1 cellular context compared by ENCODE assay signal in genomic region chr19:18044825-18045304, GRCh38.
A peak's percentile ranks its signal among the peaks of the same experiment; 100 is the strongest.
TF ChIP-seq lines count a peak whose summit lies in the region.

No MANE protein-coding gene starts in this region.

TF ChIP-seq in GM12878, 131 proteins besides CTCF, POLR2A, EP300 and RAD21 (continued from another document and continues in another):
- TF ChIP-seq ZBTB4 (CRISPR knock-in tag; IDR thresholded peaks at IDR 0.05), result no peak
- no peak for TF ChIP-seq HDAC6 (IDR thresholded peaks at IDR 0.05; ENCODE audit: unreplicated experiment)
- TF ChIP-seq HDAC2 (IDR thresholded peaks at IDR 0.05), result no peak
- TF ChIP-seq CUX1 (IDR thresholded peaks at IDR 0.05; ENCODE audit: insufficient replicate concordance, low read depth, low read length), result peak; percentile 91
- peak; percentile 97 for TF ChIP-seq RUNX3 (IDR thresholded peaks at IDR 0.05; ENCODE audit: low read length)
- TF ChIP-seq E4F1 (IDR thresholded peaks at IDR 0.05; ENCODE audit: borderline replicate concordance, partially characterized antibody), result no peak
- peak; percentile 88 for TF ChIP-seq ATF7 (IDR thresholded peaks at IDR 0.05; ENCODE audit: low read depth)
- no peak for TF ChIP-seq GABPA (IDR thresholded peaks at IDR 0.05; ENCODE audit: low read depth)
- no peak for TF ChIP-seq ASH2L (IDR thresholded peaks at IDR 0.05; ENCODE audit: borderline replicate concordance, low read depth)
- no peak for TF ChIP-seq ATF3 (IDR thresholded peaks at IDR 0.05; ENCODE audit: borderline replicate concordance, extremely low read depth, low read depth, low read length)
- no peak for TF ChIP-seq ZNF592 (IDR thresholded peaks at IDR 0.05)
- TF ChIP-seq ELK1 (IDR thresholded peaks at IDR 0.05; ENCODE audit: low read depth, low read length), result no peak
- TF ChIP-seq TBL1XR1 (IDR thresholded peaks at IDR 0.05; ENCODE audit: low read depth, low read length), result peak; percentile 93
- no peak for TF ChIP-seq NR2C1 (IDR thresholded peaks at IDR 0.05)
- TF ChIP-seq JUND (IDR thresholded peaks at IDR 0.05; ENCODE audit: low read depth, low read length), result peak; percentile 14; the same call in 1 of the 2 replicates
- TF ChIP-seq ZSCAN29 (IDR thresholded peaks at IDR 0.05), result no peak
- no peak; the same call in 1 of the 2 replicates for TF ChIP-seq NKRF (conservative IDR thresholded peaks at IDR 0.05)
- peak; percentile 90 for TF ChIP-seq PAX5 (IDR thresholded peaks at IDR 0.05; ENCODE audit: borderline replicate concordance, low read depth, low read length)
- no peak for TF ChIP-seq SUPT20H (IDR thresholded peaks at IDR 0.05; ENCODE audit: borderline replicate concordance, control insufficient read depth, low read depth, low read length)
- peak; percentile 95 for TF ChIP-seq BCL11A (IDR thresholded peaks at IDR 0.05; ENCODE audit: low read depth, low read length)
- peak; percentile 86 for TF ChIP-seq FOXM1 (IDR thresholded peaks at IDR 0.05; ENCODE audit: low read depth, low read length)
- TF ChIP-seq TCF12 (IDR thresholded peaks at IDR 0.05; ENCODE audit: low read depth, low read length), result peak; percentile 95
- no peak for TF ChIP-seq KLF5 (IDR thresholded peaks at IDR 0.05; ENCODE audit: partially characterized antibody)
- TF ChIP-seq EGR1 (IDR thresholded peaks at IDR 0.05; ENCODE audit: borderline replicate concordance in 1 of 2, low read depth in 2 of 2, low read length in 2 of 2), result peak in 1 of 2 experiments; percentile 96; a peak in 2 of 3 replicates
- no peak for TF ChIP-seq KAT2A (conservative IDR thresholded peaks at IDR 0.05; ENCODE audit: control insufficient read depth, low read depth, low read length)
- no peak for TF ChIP-seq CHD1 (IDR thresholded peaks at IDR 0.05; ENCODE audit: low read depth, low read length)
- no peak for TF ChIP-seq IRF5 (IDR thresholded peaks at IDR 0.05; ENCODE audit: borderline replicate concordance)
- TF ChIP-seq DPF2 (IDR thresholded peaks at IDR 0.05), result peak; percentile 97
- TF ChIP-seq MEF2B (IDR thresholded peaks at IDR 0.05; ENCODE audit: partially characterized antibody, poor library complexity, severe bottlenecking), result peak; percentile 73
- no peak for TF ChIP-seq RB1 (IDR thresholded peaks at IDR 0.05; ENCODE audit: borderline replicate concordance)
- TF ChIP-seq NFXL1 (IDR thresholded peaks at IDR 0.05; ENCODE audit: borderline replicate concordance), result no peak
- TF ChIP-seq SMC3 (IDR thresholded peaks at IDR 0.05; ENCODE audit: borderline replicate concordance, low read length), result peak; percentile 17; the same call in 1 of the 2 replicates
- TF ChIP-seq ZNF274 (IDR thresholded peaks at IDR 0.05; ENCODE audit: insufficient read depth, insufficient read length), result no peak
- peak; percentile 79 for TF ChIP-seq CREM (IDR thresholded peaks at IDR 0.05; ENCODE audit: low read depth)
- no peak for TF ChIP-seq PAX8 (IDR thresholded peaks at IDR 0.05)
- TF ChIP-seq SPI1 (IDR thresholded peaks at IDR 0.05; ENCODE audit: borderline replicate concordance, insufficient read depth, low read depth, low read length), result peak; percentile 77; the same call in 1 of the 2 replicates
- peak; percentile 98 for TF ChIP-seq RELB (IDR thresholded peaks at IDR 0.05; ENCODE audit: low read depth)
